ENCODE assay signal across 14 cellular contexts in genomic region chr3:174330303-174330702, GRCh38.
DNase-seq lines count a peak whose midpoint lies in the region; ATAC-seq, FAIRE-seq and TF ChIP-seq lines count a peak whose summit lies in the region.
"Had no signal": no experiment of that assay in that cellular context is flagged by ENCODE, and none has a peak within 500 bp of the region (broad histone marks: within the 10 kb centered on the region; RNA-seq: fewer than 3 reads in every experiment).

No MANE protein-coding gene starts in this region.

- FAIRE-seq in H54 (lab: Jason Lieb, UNC), result peak; percentile 99

- peaks cover 5 to 10% of the 10 kb centered on the region in 2 donors for H3K9me3 Mint-ChIP-seq in activated T-cell treated with anti-CD3 and anti-CD28 coated beads, Interleukin-2, amount 50 U/mL, for 72 hours
- H3K9me3 Mint-ChIP-seq in activated naive CD8-positive, alpha-beta T cell treated with anti-CD3 and anti-CD28 coated beads, Interleukin-2, amount 50 U/mL, for 24 hours, result peaks cover 16% of the 10 kb centered on the region

- no peaks in the 10 kb centered on the region for H4K20me1 ChIP-seq in SK-N-SH (ENCODE audit: insufficient read depth)

- peak; percentile 93 for DNase-seq in A172 (ENCODE audit: low spot score)
- peak; percentile 16 for DNase-seq in H54 (ENCODE audit: insufficient read length, low spot score)
- no peak for DNase-seq in SK-N-SH
- DNase-seq in foreskin fibroblast, result peak; percentile 81 to 92
- DNase-seq in T-helper 2 cell, result no peak
- DNase-seq in mesenteric fat pad (ENCODE audit: low spot score), result no peak
- DNase-seq in activated T-cell treated with anti-CD3 and anti-CD28 coated beads, Interleukin-2, amount 50 U/mL, for 72 hours, result no peak
- no peak for DNase-seq in activated naive CD8-positive, alpha-beta T cell treated with anti-CD3 and anti-CD28 coated beads, Interleukin-2, amount 50 U/mL, for 24 hours
- DNase-seq: activated CD4-positive, alpha-beta T cell treated with anti-CD3 and anti-CD28 coated beads for 48 hours; activated gamma-delta T cell; BE2C; NCI-H524 treated with DMSO at 0.1 percent for 48 hours; substantia nigra had no signal

- CTCF ChIA-PET in SK-N-SH (lab: Yijun Ruan, JAX), result no interaction called here

- no peak for ATAC-seq in activated T-cell treated with anti-CD3 and anti-CD28 coated beads, Interleukin-2, amount 50 U/mL, for 72 hours (replicated peaks in 1 of 2)
- ATAC-seq in activated naive CD8-positive, alpha-beta T cell treated with anti-CD3 and anti-CD28 coated beads, Interleukin-2, amount 50 U/mL, for 24 hours, result no peak

- no peaks in the 10 kb centered on the region for H3K9me3 ChIP-seq in SK-N-SH
- H3K9me3 ChIP-seq: BE2C, HAP-1 had no signal

- peaks cover 20% of the 10 kb centered on the region for H3F3A ChIP-seq in SK-N-SH (replicated peaks; ENCODE audit: insufficient read depth)

- H3K4me3 ChIP-seq in SK-N-SH (ENCODE audit: low read depth in 2 of 2, low read length in 1 of 2), result no peak overlapping the region
- H3K4me3 ChIP-seq in foreskin fibroblast (ENCODE audit: low read depth in 1 of 2, low read length in 2 of 2), result no peak overlapping the region
- H3K4me3 ChIP-seq: HAP-1 had no signal

- peak in 1 of 2 experiments; percentile 82; a peak in 2 of 4 replicates for TF ChIP-seq EP300 in SK-N-SH (IDR thresholded peaks at IDR 0.05; ENCODE audit: borderline replicate concordance in 1 of 2, low read depth in 1 of 2, low read length in 1 of 2)

- TF ChIP-seq CTCF in SK-N-SH (IDR thresholded peaks at IDR 0.05), result no peak
- no peak for TF ChIP-seq CTCF in foreskin fibroblast (IDR thresholded peaks at IDR 0.05; ENCODE audit: low read depth, low read length)

- H3K27ac Mint-ChIP-seq in activated T-cell treated with anti-CD3 and anti-CD28 coated beads, Interleukin-2, amount 50 U/mL, for 72 hours, result no peak overlapping the region
- H3K27ac Mint-ChIP-seq in activated naive CD8-positive, alpha-beta T cell treated with anti-CD3 and anti-CD28 coated beads, Interleukin-2, amount 50 U/mL, for 24 hours, result no peak overlapping the region

- no peak for TF ChIP-seq POLR2A in H54 (IDR thresholded peaks at IDR 0.05; ENCODE audit: low read depth, low read length)

- H2AFZ ChIP-seq in SK-N-SH (ENCODE audit: low read depth), result peak overlapping the region; percentile 39; the same call in 1 of the 2 replicates

- H3K4me3 Mint-ChIP-seq in activated T-cell treated with anti-CD3 and anti-CD28 coated beads, Interleukin-2, amount 50 U/mL, for 72 hours, result no peak overlapping the region
- no peak overlapping the region for H3K4me3 Mint-ChIP-seq in activated naive CD8-positive, alpha-beta T cell treated with anti-CD3 and anti-CD28 coated beads, Interleukin-2, amount 50 U/mL, for 24 hours

- POLR2A ChIA-PET in SK-N-SH (lab: Yijun Ruan, JAX), result no interaction called here

- H3K36me3 ChIP-seq in SK-N-SH (replicated peaks in 1 of 2; ENCODE audit: control insufficient read depth in 1 of 2, insufficient read depth in 2 of 2, low read length in 1 of 2), result no peaks in the 10 kb centered on the region
- H3K36me3 ChIP-seq: BE2C, HAP-1 had no signal

- no peaks in the 10 kb centered on the region for H3K4me1 Mint-ChIP-seq in activated T-cell treated with anti-CD3 and anti-CD28 coated beads, Interleukin-2, amount 50 U/mL, for 72 hours (ENCODE audit: low read depth)
- no peaks in the 10 kb centered on the region for H3K4me1 Mint-ChIP-seq in activated naive CD8-positive, alpha-beta T cell treated with anti-CD3 and anti-CD28 coated beads, Interleukin-2, amount 50 U/mL, for 24 hours

- no peaks in the 10 kb centered on the region for H3K79me2 ChIP-seq in SK-N-SH (ENCODE audit: insufficient read depth)

- no peak overlapping the region for H3K9ac ChIP-seq in SK-N-SH

- no peaks in the 10 kb centered on the region for H3K27me3 ChIP-seq in SK-N-SH (ENCODE audit: insufficient read depth)
- H3K27me3 ChIP-seq: BE2C had no signal

- H3K9me2 ChIP-seq in SK-N-SH, result no peaks in the 10 kb centered on the region

- peaks cover 0 to 19% of the 10 kb centered on the region in 2 experiments; a peak in 2 of 4 replicates for H3K4me1 ChIP-seq in SK-N-SH (ENCODE audit: control insufficient read depth in 1 of 2, insufficient read depth in 2 of 2, low read depth in 1 of 2, low read length in 1 of 2)
- H3K4me1 ChIP-seq: BE2C had no signal

- H3K27me3 Mint-ChIP-seq in activated T-cell treated with anti-CD3 and anti-CD28 coated beads, Interleukin-2, amount 50 U/mL, for 72 hours (ENCODE audit: low read depth), result no peaks in the 10 kb centered on the region
- H3K27me3 Mint-ChIP-seq in activated naive CD8-positive, alpha-beta T cell treated with anti-CD3 and anti-CD28 coated beads, Interleukin-2, amount 50 U/mL, for 24 hours, result no peaks in the 10 kb centered on the region

- peak overlapping the region; percentile 51; the same call in 1 of the 2 replicates for H3K4me2 ChIP-seq in SK-N-SH

- H3K27ac ChIP-seq in SK-N-SH (ENCODE audit: low read depth in 2 of 2, low read length in 1 of 2), result peak overlapping the region; percentile 22 to 71; a peak in 3 of 4 replicates

- peaks cover 0 to 1% of the 10 kb centered on the region in 2 donors for H3K36me3 Mint-ChIP-seq in activated T-cell treated with anti-CD3 and anti-CD28 coated beads, Interleukin-2, amount 50 U/mL, for 72 hours (ENCODE audit: insufficient read depth in 2 of 2)
- no peaks in the 10 kb centered on the region for H3K36me3 Mint-ChIP-seq in activated naive CD8-positive, alpha-beta T cell treated with anti-CD3 and anti-CD28 coated beads, Interleukin-2, amount 50 U/mL, for 24 hours (ENCODE audit: low read depth)

- no peak for TF ChIP-seq RAD21 in SK-N-SH (IDR thresholded peaks at IDR 0.05; ENCODE audit: low read length)

TF ChIP-seq in SK-N-SH, 30 proteins besides CTCF, POLR2A, EP300 and RAD21 (continues in another document):
- TF ChIP-seq USF1 (IDR thresholded peaks at IDR 0.05; ENCODE audit: borderline replicate concordance, low read depth) (no peak), FOSL2 (IDR thresholded peaks at IDR 0.05; ENCODE audit: borderline replicate concordance, low read depth) (peak; percentile 69), FOXM1 (IDR thresholded peaks at IDR 0.05; ENCODE audit: low read depth) (no peak), YY1 (IDR thresholded peaks at IDR 0.05; ENCODE audit: low read depth) (0 out of 2 replicates have a peak, but pooled peaks have one; percentile 59), IRF3 (IDR thresholded peaks at IDR 0.05; ENCODE audit: low read depth, low read length) (no peak), JUND (IDR thresholded peaks at IDR 0.05) (peak; percentile 84), MXI1 (IDR thresholded peaks at IDR 0.05; ENCODE audit: low read depth, low read length) (no peak), SIN3A (IDR thresholded peaks at IDR 0.05; ENCODE audit: borderline replicate concordance, low read depth, low read length) (no peak), FOXJ3 (CRISPR knock-in tag; IDR thresholded peaks at IDR 0.05) (no peak), RXRA (IDR thresholded peaks at IDR 0.05; ENCODE audit: borderline replicate concordance, low read depth) (no peak), ELF1 (IDR thresholded peaks at IDR 0.05) (no peak), CHD2 (IDR thresholded peaks at IDR 0.05; ENCODE audit: low read length, partially characterized antibody) (no peak), SMC3 (IDR thresholded peaks at IDR 0.05; ENCODE audit: low read depth, low read length) (no peak), POLR2AphosphoS5 (IDR thresholded peaks at IDR 0.05; ENCODE audit: low read depth, low read length) (peak; percentile 30; the same call in 1 of the 2 replicates), MAX (IDR thresholded peaks at IDR 0.05; ENCODE audit: low read depth) (0 out of 2 replicates have a peak, but pooled peaks have one; percentile 18), USF2 (IDR thresholded peaks at IDR 0.05; ENCODE audit: borderline replicate concordance, low read depth, low read length) (no peak)

Comparison
In these comparisons a context has a peak if more than half of its experiments do, and no peak if none do; other contexts are left out.
1. DNase-seq: peak in A172 (single experiment), H54 (single experiment) and foreskin fibroblast (2 of 2); none in SK-N-SH (single experiment), T-helper 2 cell (0 of 5), mesenteric fat pad (single experiment), activated T-cell treated with anti-CD3 and anti-CD28 coated beads, Interleukin-2, amount 50 U/mL, for 72 hours (0 of 2) and activated naive CD8-positive, alpha-beta T cell treated with anti-CD3 and anti-CD28 coated beads, Interleukin-2, amount 50 U/mL, for 24 hours (single experiment).